In genomic region chr9:133094842-133095393, GRCh38 we compare ENCODE assay signal across 28 cellular contexts. TPM values are rescaled to one million over a fixed set of nuclear protein-coding genes. Genes with fewer than 3 reads are reported as not detected.
"Had no signal": no experiment of that assay in that cellular context is flagged by ENCODE, and none has a peak within 500 bp of the region (broad histone marks: within the 10 kb centered on the region; RNA-seq: fewer than 3 reads in every experiment).

No MANE protein-coding gene starts in this region.

- H3K4me3 ChIP-seq: colonic mucosa, heart right ventricle, pancreas, psoas muscle, sigmoid colon, thoracic aorta, upper lobe of left lung, vagina had no signal

- H3K4me3 Mint-ChIP-seq: activated naive CD8-positive, alpha-beta T cell; central memory CD8-positive, alpha-beta T cell; naive thymus-derived CD4-positive, alpha-beta T cell; stimulated activated effector memory CD8-positive, alpha-beta T cell treated with anti-CD3 and anti-CD28 coated beads, Interleukin-12 subunit alpha, Interleukin-12 subunit beta, amount 100 ng/mL, for 72 hours; stimulated activated naive CD8-positive, alpha-beta T cell treated with anti-CD3 and anti-CD28 coated beads, Interleukin-15, Interleukin-2, amounts not matched to agents 100 ng/mL and 50 ng/mL, for 24 hours had no signal

- DNase-seq: activated CD4-positive, alpha-beta T cell treated with anti-CD3 and anti-CD28 coated beads for 4 hours; activated CD4-positive, alpha-beta T cell treated with anti-CD3 and anti-CD28 coated beads, Interleukin-2, amount 50 U/mL, for 48 hours; activated CD8-positive, alpha-beta memory T cell treated with anti-CD3 and anti-CD28 coated beads for 24 hours; activated naive CD4-positive, alpha-beta T cell; anterior cingulate cortex; colonic mucosa; effector CD8-positive, alpha-beta T cell; foreskin fibroblast; heart right ventricle; midbrain; naive thymus-derived CD4-positive, alpha-beta T cell; nucleus accumbens; pancreas; psoas muscle; sigmoid colon; small intestine; stimulated activated CD4-positive, alpha-beta T cell treated with anti-CD3 and anti-CD28 coated beads, Interleukin-4, amount 100 ng/mL, for 24 hours; T-helper 1 cell; upper lobe of left lung had no signal

- FAIRE-seq: bronchial epithelial cell, endothelial cell of umbilical vein, pancreas, small intestine had no signal

- H3K27ac Mint-ChIP-seq: activated naive CD8-positive, alpha-beta T cell; stimulated activated naive CD8-positive, alpha-beta T cell treated with anti-CD3 and anti-CD28 coated beads, Interleukin-15, Interleukin-2, amounts not matched to agents 100 ng/mL and 50 ng/mL, for 24 hours had no signal

- H3K27ac ChIP-seq: colonic mucosa, heart right ventricle, pancreas, psoas muscle, sigmoid colon, thoracic aorta, upper lobe of left lung, vagina, VCaP had no signal

- H3K27me3 ChIP-seq: colonic mucosa, heart right ventricle, pancreas, sigmoid colon, upper lobe of left lung, vagina had no signal

- H3K27me3 Mint-ChIP-seq: activated naive CD8-positive, alpha-beta T cell; central memory CD8-positive, alpha-beta T cell; naive thymus-derived CD4-positive, alpha-beta T cell; stimulated activated naive CD8-positive, alpha-beta T cell treated with anti-CD3 and anti-CD28 coated beads, Interleukin-15, Interleukin-2, amounts not matched to agents 100 ng/mL and 50 ng/mL, for 24 hours had no signal

- ATAC-seq: heart right ventricle; naive thymus-derived CD4-positive, alpha-beta T cell; pancreas; psoas muscle; stimulated activated effector memory CD8-positive, alpha-beta T cell treated with anti-CD3 and anti-CD28 coated beads, Interleukin-12 subunit alpha, Interleukin-12 subunit beta, amount 100 ng/mL, for 72 hours had no signal

- H3K4me1 ChIP-seq: colonic mucosa, pancreas, psoas muscle, sigmoid colon, upper lobe of left lung, vagina had no signal

- H3K4me1 Mint-ChIP-seq: central memory CD8-positive, alpha-beta T cell; stimulated activated effector memory CD8-positive, alpha-beta T cell treated with anti-CD3 and anti-CD28 coated beads, Interleukin-12 subunit alpha, Interleukin-12 subunit beta, amount 100 ng/mL, for 72 hours had no signal

- H3K9me3 ChIP-seq: colonic mucosa, pancreas, vagina had no signal

RNA-seq across cellular contexts. Expression of gene CEL, which starts 33.1 kb away (rescaled TPM):
- polyA plus RNA-seq: naive thymus-derived CD4-positive, alpha-beta T cell had no signal
